Comparison of ENCODE assay signal across 9 cellular contexts in genomic region chr9:114267-115117, GRCh38. TPM values are rescaled to one million over a fixed set of nuclear protein-coding genes. Genes with fewer than 3 reads are reported as not detected.
DNase-seq lines count a peak whose midpoint lies in the region; ATAC-seq, FAIRE-seq and TF ChIP-seq lines count a peak whose summit lies in the region.
"Not testable (repeated sequence)": the region's sequence is repeated elsewhere in the genome, so short reads cannot be mapped to it uniquely, and the experiment has no call there.
"Had no signal": no experiment of that assay in that cellular context is flagged by ENCODE, and none has a peak within 500 bp of the region (broad histone marks: within the 10 kb centered on the region; RNA-seq: fewer than 3 reads in every experiment).

No MANE protein-coding gene starts in this region.

- not testable (repeated sequence) for H3K4me1 ChIP-seq in GM12878 (ENCODE audit: control insufficient read depth, insufficient read depth, low read length); skeletal muscle satellite cell (ENCODE audit: control insufficient read depth, insufficient read depth, low read length)
- H3K4me1 ChIP-seq in mononuclear cell (ENCODE audit: insufficient read depth, low read length), result peaks cover 32% of the 10 kb centered on the region

- TF ChIP-seq EP300 in GM12878 (IDR thresholded peaks at IDR 0.05; ENCODE audit: borderline replicate concordance in 1 of 2, control insufficient read depth in 1 of 2, low read depth in 2 of 2, low read length in 2 of 2), result not testable (repeated sequence)

- intact Hi-C loops in GM12878 (cut with micrococcal nuclease; ENCODE audit: unreplicated experiment), result not testable (repeated sequence)

- H3K27me3 Mint-ChIP-seq in T-cell, result peaks cover 24 to 41% of the 10 kb centered on the region in 2 donors

- 12% methylated on average over 51 of the region's 73 CpGs for WGBS in GM12878 (ENCODE audit: insufficient coverage, insufficient replicate concordance, low lambda C conversion rate, missing lambda C conversion rate)

- peak overlapping the region; percentile 61 to 73 (median 62) for H3K4me3 Mint-ChIP-seq in T-cell

- peak overlapping the region; percentile 70 for H3K4me3 ChIP-seq in GM12878
- H3K4me3 ChIP-seq in mononuclear cell (ENCODE audit: low read length), result peak overlapping the region; percentile 22
- peak overlapping the region; percentile 61 for H3K4me3 ChIP-seq in skeletal muscle satellite cell (ENCODE audit: low read length)

- POLR2A ChIA-PET in T-cell (lab: Charles Lee); GM12878 (lab: Charles Lee): not testable (repeated sequence)

- RAD21 ChIA-PET in GM12878 (lab: Charles Lee; ENCODE audit: unreplicated experiment), result not testable (repeated sequence)

- H2AFZ ChIP-seq in GM12878 (ENCODE audit: control insufficient read depth, low read depth, low read length), result not testable (repeated sequence)

- not testable (repeated sequence) for H3K36me3 Mint-ChIP-seq in T-cell

- not testable (repeated sequence) for H3K27ac ChIP-seq in GM12878 (ENCODE audit: control insufficient read depth, insufficient read depth)

- H3K36me3 ChIP-seq in GM12878 (ENCODE audit: control insufficient read depth in 2 of 2, insufficient read depth in 2 of 2, low read length in 1 of 2); skeletal muscle satellite cell (ENCODE audit: insufficient read depth, low read length): not testable (repeated sequence)

- H3K9ac ChIP-seq in GM12878 (ENCODE audit: control insufficient read depth, insufficient read depth, low read length); skeletal muscle satellite cell (ENCODE audit: low read depth, low read length): not testable (repeated sequence)

- not testable (repeated sequence) for H3K79me2 ChIP-seq in GM12878 (ENCODE audit: control insufficient read depth, insufficient read depth, low read length)

- not testable (repeated sequence) for H3K9me3 ChIP-seq in GM12878 (replicated peaks; ENCODE audit: control insufficient read depth, insufficient read depth, low read length); mononuclear cell (ENCODE audit: low read depth, low read length); skeletal muscle satellite cell (replicated peaks; ENCODE audit: low read length)

- peak; percentile 5 for DNase-seq in AG08396 (ENCODE audit: low spot score)
- peak in 1 of 34 experiments; percentile 16 for DNase-seq in T-cell
- DNase-seq in GM12878 (ENCODE audit: low read depth, low spot score), result not testable (repeated sequence)
- DNase-seq in glomerular visceral epithelial cell (ENCODE audit: extremely low spot score), result peak; percentile 12

- H3K9me3 Mint-ChIP-seq in T-cell, result not testable (repeated sequence)

- H3K4me1 Mint-ChIP-seq in T-cell, result peaks cover 18 to 33% (median 24%) of the 10 kb centered on the region in 3 donors

- TF ChIP-seq POLR2A in GM12878 (IDR thresholded peaks at IDR 0.05; ENCODE audit: low read depth, low read length), result not testable (repeated sequence)

- not testable (repeated sequence) for BruUV-seq in GM12878 (replicated peaks; lab: Mats Ljungman, UMichigan)

- ATAC-seq in GM18907 (IDR thresholded peaks at IDR 0.05; ENCODE audit: unreplicated experiment), result peak; percentile 19
- peak; percentile 27 for ATAC-seq in HG03432 (IDR thresholded peaks at IDR 0.05; ENCODE audit: unreplicated experiment)
- peak in 3 of 4 experiments; percentile 9 to 11 (median 10) for ATAC-seq in T-cell (replicated peaks in 1 of 4)
- peak; percentile 49 for ATAC-seq in GM12878

- not testable (repeated sequence) for H3K27me3 ChIP-seq in GM12878 (replicated peaks in 1 of 2; ENCODE audit: control insufficient read depth in 2 of 2, insufficient read depth in 2 of 2, low read length in 1 of 2)
- peaks cover 52% of the 10 kb centered on the region for H3K27me3 ChIP-seq in mononuclear cell (ENCODE audit: insufficient read depth, low read length)
- peaks cover 25% of the 10 kb centered on the region for H3K27me3 ChIP-seq in skeletal muscle satellite cell (ENCODE audit: control insufficient read depth, insufficient read depth, low read length)

- not testable (repeated sequence) for H4K20me1 ChIP-seq in GM12878 (ENCODE audit: control insufficient read depth, insufficient read depth)

- peak overlapping the region in 1 of 2 donors; percentile 44 for H3K27ac Mint-ChIP-seq in T-cell

- SMC1A ChIA-PET in GM12878 (lab: Charles Lee; ENCODE audit: uncharacterized antibody, unreplicated experiment), result not testable (repeated sequence)

- in situ Hi-C loops in GM12878 (cut with MboI), result not testable (repeated sequence)

- H3K4me2 ChIP-seq in GM12878 (ENCODE audit: control insufficient read depth, insufficient read depth), result peak overlapping the region; percentile 71
- peak overlapping the region; percentile 77 for H3K4me2 ChIP-seq in skeletal muscle satellite cell (ENCODE audit: low read length)

- FAIRE-seq in GM12878 (lab: Jason Lieb, UNC), result not testable (repeated sequence)

- TF ChIP-seq CTCF in GM12878 (IDR thresholded peaks at IDR 0.05 in 2 of 3, conservative IDR thresholded peaks at IDR 0.05 in 1 of 3; ENCODE audit: control insufficient read depth in 2 of 3, extremely low read depth in 1 of 3, insufficient read depth in 1 of 3, low read depth in 3 of 3, low read length in 3 of 3), result not testable (repeated sequence)

- not testable (repeated sequence) for TF ChIP-seq RAD21 in GM12878 (IDR thresholded peaks at IDR 0.05; ENCODE audit: insufficient read depth, low read depth, low read length)

- CTCF ChIA-PET in T-cell (lab: Charles Lee); GM12878 (lab: Yijun Ruan, JAX): not testable (repeated sequence)

TF ChIP-seq in GM12878, 131 proteins besides CTCF, POLR2A, EP300 and RAD21:
- TF ChIP-seq SUZ12 (IDR thresholded peaks at IDR 0.05; ENCODE audit: unreplicated experiment), result peak; percentile 44

RNA-seq across cellular contexts. Expression of gene FOXD4, which starts 3.7 kb away (rescaled TPM):
- total RNA-seq in T-cell (under 1 TPM in 2 of 5 donors, not detected in 3; 0.16 to 0.35 TPM), GM12878 (2014; rRNA removed) (0.34 and 0.54 TPM in 2 replicates), GM12878 (2014; rRNA removed; fragmentation: Illumina TruSeq; extraction: Trizol) (0.09 and 0.14 TPM in 2 replicates), GM12878 (2021) (0.24 TPM in 1 of 2 replicates, not detected in the other), mononuclear cell (not detected)
- total RNA-seq in GM12878 (2013; cell fraction: nucleolus; rRNA removed), result 1.7 and 2.0 TPM in 2 replicates
- not detected for polyA plus RNA-seq in GM12878 (2011; ENCODE audit: low read depth)
- polyA plus RNA-seq in GM12878 (2011; rRNA removed) (0.22 and 0.26 TPM in 2 replicates), GM12878 (2014; fragmentation: Illumina TruSeq; extraction: Trizol) (0.13 TPM in 1 of 2 replicates, not detected in the other), GM12878 (2014; fragmentation: Nextera tagmentation; extraction: Ambion mirVana) (not detected), GM12878 (2014; rRNA removed) (0.10 and 0.26 TPM in 2 replicates), GM12878 (2016; fragmentation: Nextera tagmentation; extraction: Ambion mirVana) (under 1 TPM in 1 of 2 experiments, not detected in 1; 0.13 TPM)
- polyA plus RNA-seq in GM12878 (2011; cell fraction: cytosol; rRNA removed), result 0.21 and 0.37 TPM in 2 replicates
- polyA plus RNA-seq in GM12878 (2011; cell fraction: nucleus; rRNA removed), result 1.4 and 1.6 TPM in 2 replicates
- polyA plus RNA-seq in GM12878 (2012), result not detected in 2 replicates
- 0.44 and 0.62 TPM in 2 replicates for polyA minus RNA-seq in GM12878 (2011; rRNA and poly(A)+ RNA removed)
- not detected in 2 replicates for polyA minus RNA-seq in GM12878 (2011; cell fraction: cytosol; rRNA and poly(A)+ RNA removed)
- polyA minus RNA-seq in GM12878 (2011; cell fraction: nucleus; rRNA and poly(A)+ RNA removed), result 1.2 and 2.6 TPM in 2 replicates
- under 0.01 TPM in 1 of 2 replicates, not detected in the other for total RNA-seq in skeletal muscle satellite cell (2012; rRNA removed)
- total RNA-seq: ureter had no signal
